In genomic region chr1:241838831-241839365, GRCh38 we compare ENCODE assay signal across 21 cellular contexts. TPM values are rescaled to one million over a fixed set of nuclear protein-coding genes. Genes with fewer than 3 reads are reported as not detected.
A peak's percentile ranks its signal among the peaks of the same experiment; 100 is the strongest.
DNase-seq lines count a peak whose midpoint lies in the region; ATAC-seq and TF ChIP-seq lines count a peak whose summit lies in the region.
"Had no signal": no experiment of that assay in that cellular context is flagged by ENCODE, and none has a peak within 500 bp of the region (broad histone marks: within the 10 kb centered on the region; RNA-seq: fewer than 3 reads in every experiment).

No MANE protein-coding gene starts in this region.

- DNase-seq in EL (peak; percentile 36), M059J (ENCODE audit: low read depth) (peak; percentile 12), fibroblast of mammary gland (ENCODE audit: low read depth) (peak; percentile 38), KBM-7 (no peak), body of pancreas (no peak), activated T-cell treated with anti-CD3 and anti-CD28 coated beads for 4 hours (no peak)
- DNase-seq: activated CD4-positive, alpha-beta T cell treated with anti-CD3 and anti-CD28 coated beads, Interleukin-2, amount 10 ng/mL, durations not matched to agents 7 days and 5 days; activated naive CD4-positive, alpha-beta T cell; CD4-positive, alpha-beta memory T cell; DMS79 treated with DMSO at 0.1 percent for 48 hours; lower lobe of right lung; NCI-H774; nucleus accumbens; right cardiac atrium; SK-N-SH; stimulated activated naive CD8-positive, alpha-beta T cell treated with anti-CD3 and anti-CD28 coated beads, Interleukin-15, Interleukin-2, amounts not matched to agents 100 U/mL and 50 U/mL, for 24 hours; transverse colon had no signal

- no peaks in the 10 kb centered on the region for H3K4me1 ChIP-seq in body of pancreas
- H3K4me1 ChIP-seq: ascending aorta, lower lobe of right lung, transverse colon had no signal

- no peak for TF ChIP-seq CTCF in fibroblast of mammary gland (conservative IDR thresholded peaks at IDR 0.05; ENCODE audit: control insufficient read depth, insufficient read depth, low read depth, low read length)
- TF ChIP-seq CTCF in body of pancreas (IDR thresholded peaks at IDR 0.05), result no peak

- no peaks in the 10 kb centered on the region for H3K27me3 ChIP-seq in body of pancreas
- H3K27me3 ChIP-seq: ascending aorta had no signal

- H3K36me3 ChIP-seq in body of pancreas (replicated peaks in 1 of 2; ENCODE audit: insufficient read depth in 1 of 2, low read depth in 2 of 2), result no peaks in the 10 kb centered on the region
- H3K36me3 ChIP-seq: ascending aorta, lower lobe of right lung, transverse colon had no signal

- TF ChIP-seq POLR2A in body of pancreas (IDR thresholded peaks at IDR 0.05), result no peak

- 93 to 94% methylated on average over 6 of the region's 6 CpGs for WGBS in body of pancreas, 2 donors

- peak; percentile 48 for ATAC-seq in GM21717 (IDR thresholded peaks at IDR 0.05; ENCODE audit: unreplicated experiment)
- ATAC-seq in HG02885 (IDR thresholded peaks at IDR 0.05; ENCODE audit: poor library complexity, unreplicated experiment), result no peak
- no peak for ATAC-seq in body of pancreas
- ATAC-seq: Panc1; right cardiac atrium; stimulated activated naive CD8-positive, alpha-beta T cell treated with anti-CD3 and anti-CD28 coated beads, Interleukin-15, Interleukin-2, amounts not matched to agents 100 U/mL and 50 U/mL, for 24 hours had no signal

- intact Hi-C loops in body of pancreas (cut with DNase I), result no loop called here

- in situ Hi-C loops in KBM-7 (cut with MboI; ENCODE audit: low pct_unique_long_range_greater_than_20kb, low sequenced_read_pairs), result loop anchor here (25.0 kb wide), 1 partner anchor 302 kb away; the partner anchor contains the start of gene KMO

- no peak overlapping the region for H3K27ac ChIP-seq in body of pancreas
- H3K27ac ChIP-seq: ascending aorta, lower lobe of right lung, transverse colon had no signal

- H3K4me3 ChIP-seq in fibroblast of mammary gland (ENCODE audit: control insufficient read depth, low read depth, low read length), result no peak overlapping the region
- H3K4me3 ChIP-seq in body of pancreas, result no peak overlapping the region
- H3K4me3 ChIP-seq: ascending aorta, lower lobe of right lung, transverse colon had no signal

- no peaks in the 10 kb centered on the region for H3K9me3 ChIP-seq in body of pancreas
- H3K9me3 ChIP-seq: ascending aorta, lower lobe of right lung, SK-N-SH, transverse colon had no signal

RNA-seq across cellular contexts. Expression of gene EXO1, which starts 9.1 kb away (rescaled TPM):
- 25.0 and 36.8 TPM in 2 replicates for total RNA-seq in M059J (2014; rRNA removed; shearing (Covaris generic))
- not detected for total RNA-seq in body of pancreas
- total RNA-seq: ascending aorta had no signal

Comparison
In these comparisons a context has a peak if more than half of its experiments do, and no peak if none do; other contexts are left out.
1. DNase-seq: peak in EL (single experiment), M059J (single experiment) and fibroblast of mammary gland (single experiment); none in KBM-7 (single experiment), body of pancreas (0 of 4) and activated T-cell treated with anti-CD3 and anti-CD28 coated beads for 4 hours (single experiment).
2. RNA of gene EXO1, which starts 9.1 kb away (total RNA-seq): 25.0 to 36.8 TPM in M059J; not detected in body of pancreas; every median in the first group is over 10 times any median in the second.